In the genomic region with DNA sequence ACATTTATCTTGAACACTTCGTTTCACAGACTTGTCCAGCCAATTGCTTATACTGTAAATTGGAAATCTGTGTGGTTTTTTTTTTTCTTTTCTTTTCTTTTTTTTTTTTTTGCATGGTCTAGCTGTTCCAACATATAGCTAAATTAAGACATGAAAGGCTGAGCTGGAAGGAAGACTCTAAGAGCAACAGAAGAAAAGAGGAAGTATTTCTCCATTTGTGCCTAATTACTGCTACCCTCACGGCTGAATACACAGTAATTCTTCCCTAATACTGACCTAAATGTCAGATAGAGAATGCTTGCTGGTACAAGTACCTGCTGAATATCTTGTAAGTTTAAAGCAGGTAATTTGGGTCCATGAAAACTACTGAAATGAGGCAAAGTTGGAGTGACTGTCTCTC, we compare ENCODE assay signal across 24 cellular contexts. TPM values are rescaled to one million over a fixed set of nuclear protein-coding genes. Genes with fewer than 3 reads are reported as not detected.
DNase-seq lines count a peak whose midpoint lies in the region; ATAC-seq and TF ChIP-seq lines count a peak whose summit lies in the region.
"Had no signal": no experiment of that assay in that cellular context is flagged by ENCODE, and none has a peak within 500 bp of the region (broad histone marks: within the 10 kb centered on the region; RNA-seq: fewer than 3 reads in every experiment).

No MANE protein-coding gene starts in this region.

- TF ChIP-seq POLR2A in right lobe of liver (IDR thresholded peaks at IDR 0.05): no peak

- H3K9me3 ChIP-seq in BLaER1 treated with 17β-estradiol and CSF1 and Interleukin-3, amounts not matched to agents 10 nM and 100 nM (replicated peaks in 1 of 11): peaks cover 0 to 22% (median 8%) of the 10 kb centered on the region in 11 experiments; a peak in 16 of 22 replicates
- H3K9me3 ChIP-seq in OCI-LY7 (ENCODE audit: low read length) (no peaks in the 10 kb centered on the region), right lobe of liver (no peaks in the 10 kb centered on the region)
- H3K9me3 ChIP-seq: colonic mucosa, esophagus muscularis mucosa, testis, vagina had no signal

- H3K9ac ChIP-seq in BLaER1 treated with 17β-estradiol and CSF1 and Interleukin-3, amounts not matched to agents 10 nM and 100 nM: no peak overlapping the region

- H3K36me3 ChIP-seq in BLaER1 treated with 17β-estradiol and CSF1 and Interleukin-3, amounts not matched to agents 10 nM and 100 nM: no peaks in the 10 kb centered on the region
- H3K36me3 ChIP-seq in OCI-LY7 (ENCODE audit: insufficient read depth, low read length) (no peaks in the 10 kb centered on the region), right lobe of liver (no peaks in the 10 kb centered on the region)
- H3K36me3 ChIP-seq: colonic mucosa, esophagus muscularis mucosa, vagina had no signal

- H3K79me2 ChIP-seq in OCI-LY7 (ENCODE audit: insufficient read depth, low read depth, low read length): no peaks in the 10 kb centered on the region

- TF ChIP-seq CTCF in OCI-LY7 (conservative IDR thresholded peaks at IDR 0.05; ENCODE audit: low read length) (no peak), right lobe of liver (IDR thresholded peaks at IDR 0.05) (no peak)

- BruUV-seq in OCI-LY7 (replicated peaks; lab: Mats Ljungman, UMichigan): no TSS peak

- 0 out of 22 replicates have a peak overlapping the region, but pooled peaks of 2 of the 11 experiments have one; percentile 28 to 35 for H3K27ac ChIP-seq in BLaER1 treated with 17β-estradiol and CSF1 and Interleukin-3, amounts not matched to agents 10 nM and 100 nM
- no peak overlapping the region for H3K27ac ChIP-seq in OCI-LY7 (ENCODE audit: low read depth, low read length, poor library complexity, severe bottlenecking)
- H3K27ac ChIP-seq in right lobe of liver: no peak overlapping the region
- H3K27ac ChIP-seq: C4-2B, colonic mucosa, esophagus muscularis mucosa, RWPE1, testis, vagina had no signal

- H3K4me3 ChIP-seq in BLaER1 treated with 17β-estradiol and CSF1 and Interleukin-3, amounts not matched to agents 10 nM and 100 nM: no peak overlapping the region
- H3K4me3 ChIP-seq in OCI-LY7 (ENCODE audit: low read depth, low read length, poor library complexity, severe bottlenecking) (peak overlapping the region; percentile 10), right lobe of liver (no peak overlapping the region)
- H3K4me3 ChIP-seq: colonic mucosa, esophagus muscularis mucosa, testis, vagina had no signal

- ATAC-seq in GM21360 (IDR thresholded peaks at IDR 0.05; ENCODE audit: unreplicated experiment): peak; percentile 71
- ATAC-seq in HG03469 (IDR thresholded peaks at IDR 0.05; ENCODE audit: unreplicated experiment): peak; percentile 68
- no peak for ATAC-seq in GM19035 (IDR thresholded peaks at IDR 0.05; ENCODE audit: unreplicated experiment)
- no peak for ATAC-seq in right lobe of liver
- ATAC-seq: activated CD4-positive, CD25-positive, alpha-beta regulatory T cell treated with anti-CD3 and anti-CD28 coated beads, Interleukin-2, amount 50 U/mL, for 24 hours; activated T-cell treated with anti-CD3 and anti-CD28 coated beads, Interleukin-2, amount 50 U/mL, for 4 hours had no signal

- no peaks in the 10 kb centered on the region for H4K20me1 ChIP-seq in BLaER1 treated with 17β-estradiol and CSF1 and Interleukin-3, amounts not matched to agents 10 nM and 100 nM
- no peaks in the 10 kb centered on the region for H4K20me1 ChIP-seq in OCI-LY7 (ENCODE audit: insufficient read depth, low read length)

- intact Hi-C loops in OCI-LY7 (cut with micrococcal nuclease; ENCODE audit: unreplicated experiment): no loop called here
- intact Hi-C loops in right lobe of liver (cut with DNase I): no loop called here

- H3K4me1 ChIP-seq in BLaER1 treated with 17β-estradiol and CSF1 and Interleukin-3, amounts not matched to agents 10 nM and 100 nM: peaks cover 10 to 22% (median 17%) of the 10 kb centered on the region in 10 experiments
- peaks cover 10% of the 10 kb centered on the region for H3K4me1 ChIP-seq in OCI-LY7 (ENCODE audit: insufficient read depth, low read length, poor library complexity, severe bottlenecking)
- no peaks in the 10 kb centered on the region for H3K4me1 ChIP-seq in right lobe of liver
- H3K4me1 ChIP-seq: colonic mucosa, esophagus muscularis mucosa, testis, vagina had no signal

- CTCF ChIA-PET in OCI-LY7 (lab: Charles Lee; ENCODE audit: unreplicated experiment): no interaction called here

- H3K4me2 ChIP-seq in BLaER1 treated with 17β-estradiol and CSF1 and Interleukin-3, amounts not matched to agents 10 nM and 100 nM: peak overlapping the region; percentile 38 to 75 (median 56); a peak in 20 of 22 replicates
- peak overlapping the region; percentile 44 for H3K4me2 ChIP-seq in OCI-LY7 (ENCODE audit: low read length)

- H3K9me2 ChIP-seq in OCI-LY7 (ENCODE audit: insufficient read depth, low read length): no peaks in the 10 kb centered on the region

- H3K27me3 ChIP-seq in BLaER1 treated with 17β-estradiol and CSF1 and Interleukin-3, amounts not matched to agents 10 nM and 100 nM: no peaks in the 10 kb centered on the region
- H3K27me3 ChIP-seq in right lobe of liver: no peaks in the 10 kb centered on the region
- H3K27me3 ChIP-seq: colonic mucosa, esophagus muscularis mucosa, testis, vagina had no signal

- POLR2A ChIA-PET in OCI-LY7 (lab: Charles Lee): interaction anchor here (0.6 to 3.7 kb wide), 2 partner anchors 9 to 32 kb away, joined by 4 to 17 read pairs; no protein-coding TSS in a partner anchor

- peak overlapping the region; percentile 23; the same call in 1 of the 2 replicates for H2AFZ ChIP-seq in OCI-LY7 (ENCODE audit: low read length)

- DNase-seq in OCI-LY7 (ENCODE audit: low spot score): peak; percentile 31
- DNase-seq in SHP77 treated with DMSO at 0.1 percent for 48 hours (lab: John Stamatoyannopoulos, UW): no peak
- no peak for DNase-seq in GM19240 (ENCODE audit: insufficient read length, low spot score)
- DNase-seq in right lobe of liver: no peak
- DNase-seq: ACHN; activated naive CD4-positive, alpha-beta T cell; activated T-cell treated with anti-CD3 and anti-CD28 coated beads, Interleukin-2, amount 50 U/mL, for 4 hours; colonic mucosa; islet precursor cell; NCI-H1417; NCI-H510A; nephron progenitor cell; SW 1271; testis had no signal

- 53% methylated on average over 2 of the region's 2 CpGs for WGBS in right lobe of liver (ENCODE audit: insufficient coverage, low coverage, low lambda C conversion rate, missing lambda C conversion rate)

RNA-seq across cellular contexts. Expression of a gene that starts 11.0 kb away (rescaled TPM):
- not detected in 2 replicates for total RNA-seq in OCI-LY7 (2014; rRNA removed; shearing (Covaris generic))
- total RNA-seq in OCI-LY7 (2022) (not detected in 2 replicates), right lobe of liver (under 1 TPM in 1 of 6 experiments, not detected in 5; 0.16 TPM)
- total RNA-seq: activated T-cell treated with anti-CD3 and anti-CD28 coated beads, Interleukin-2, amount 50 U/mL, for 4 hours; LHCN-M2; testis; vagina had no signal

Comparison
In these comparisons a context has a peak if more than half of its experiments do, and no peak if none do; other contexts are left out.
1. ATAC-seq: peak in GM21360 (single experiment) and HG03469 (single experiment); none in GM19035 (single experiment) and right lobe of liver (0 of 4).